ENCODE assay signal across 39 cellular contexts in genomic region chr3:191415566-191415965, GRCh38. TPM values are rescaled to one million over a fixed set of nuclear protein-coding genes. Genes with fewer than 3 reads are reported as not detected.
"Had no signal": no experiment of that assay in that cellular context is flagged by ENCODE, and none has a peak within 500 bp of the region (broad histone marks: within the 10 kb centered on the region; RNA-seq: fewer than 3 reads in every experiment).

No MANE protein-coding gene starts in this region.

- H3K4me3 ChIP-seq: adrenal gland, body of pancreas, cardiac muscle cell, colonic mucosa, esophagus squamous epithelium, gastroesophageal sphincter, heart right ventricle had no signal

- ATAC-seq: activated CD4-positive, alpha-beta T cell treated with anti-CD3 and anti-CD28 coated beads for 36 hours; activated CD8-positive, alpha-beta memory T cell treated with anti-CD3 and anti-CD28 coated beads, Interleukin-2, amount 10 ng/mL, durations not matched to agents 7 days and 5 days; activated CD8-positive, alpha-beta T cell treated with anti-CD3 and anti-CD28 coated beads, Interleukin-2, amount 10 ng/mL, durations not matched to agents 7 days and 5 days; activated naive CD8-positive, alpha-beta T cell treated with anti-CD3 and anti-CD28 coated beads, Interleukin-2, amount 50 U/mL, for 24 hours; body of pancreas; gastroesophageal sphincter; heart right ventricle had no signal

- H3K27me3 ChIP-seq: adrenal gland, body of pancreas, cardiac muscle cell, colonic mucosa, esophagus squamous epithelium, gastroesophageal sphincter, heart right ventricle had no signal

- FAIRE-seq: endometrium, endothelial cell of umbilical vein had no signal

- H3K27ac ChIP-seq: adrenal gland, body of pancreas, cardiac muscle cell, colonic mucosa, epithelial cell of prostate, esophagus squamous epithelium, gastroesophageal sphincter, heart right ventricle had no signal

- H3K4me1 ChIP-seq: body of pancreas, colonic mucosa, esophagus squamous epithelium, gastroesophageal sphincter had no signal

- H3K9me3 ChIP-seq: adrenal gland, colonic mucosa, esophagus squamous epithelium, gastroesophageal sphincter had no signal

- DNase-seq: activated CD4-positive, alpha-beta memory T cell treated with anti-CD3 and anti-CD28 coated beads for 36 hours; activated CD4-positive, alpha-beta T cell treated with anti-CD3 and anti-CD28 coated beads for 36 hours; activated CD4-positive, alpha-beta T cell treated with anti-CD3 and anti-CD28 coated beads, Interleukin-2, amount 10 ng/mL, durations not matched to agents 24 days and 14 days; activated CD4-positive, CD25-positive, alpha-beta regulatory T cell; activated CD4-positive, CD25-positive, alpha-beta regulatory T cell treated with anti-CD3 and anti-CD28 coated beads, Interleukin-2, amount 50 U/mL, for 72 hours; activated CD8-positive, alpha-beta memory T cell treated with anti-CD3 and anti-CD28 coated beads, Interleukin-2, amount 10 ng/mL, durations not matched to agents 7 days and 5 days; activated CD8-positive, alpha-beta memory T cell treated with anti-CD3 and anti-CD28 coated beads, Interleukin-2, amount 50 U/mL, for 4 hours; activated CD8-positive, alpha-beta T cell treated with anti-CD3 and anti-CD28 coated beads, Interleukin-2, amount 10 ng/mL, durations not matched to agents 7 days and 5 days; activated effector memory CD4-positive, alpha-beta T cell treated with anti-CD3 and anti-CD28 coated beads, Interleukin-2, amount 50 U/mL, for 16 hours; activated naive CD4-positive, alpha-beta T cell treated with anti-CD3 and anti-CD28 coated beads for 36 hours; activated naive CD8-positive, alpha-beta T cell treated with anti-CD3 and anti-CD28 coated beads for 36 hours; activated naive CD8-positive, alpha-beta T cell treated with anti-CD3 and anti-CD28 coated beads, Interleukin-2, amount 50 U/mL, for 24 hours; activated T-cell treated with anti-CD3 and anti-CD28 coated beads, Interleukin-2, amount 50 U/mL, for 1 hour; activated T-cell treated with anti-CD3 and anti-CD28 coated beads, Interleukin-2, amount 50 U/mL, for 48 hours; adrenal gland; amygdala; aorta; body of pancreas; central memory CD4-positive, alpha-beta T cell; cerebellar nuclear complex; colonic mucosa; effector CD8-positive, alpha-beta T cell; esophagus squamous epithelium; foreskin melanocyte; heart right ventricle; T1000 had no signal

- H3K36me3 ChIP-seq: adrenal gland, cardiac muscle cell, colonic mucosa, esophagus squamous epithelium, gastroesophageal sphincter, heart right ventricle had no signal

RNA-seq across cellular contexts. Expression of gene PYDC2, which starts 45.4 kb away (rescaled TPM):
- total RNA-seq: activated CD4-positive, alpha-beta memory T cell treated with anti-CD3 and anti-CD28 coated beads for 36 hours; activated CD4-positive, alpha-beta T cell treated with anti-CD3 and anti-CD28 coated beads for 36 hours; activated CD4-positive, alpha-beta T cell treated with anti-CD3 and anti-CD28 coated beads, Interleukin-2, amount 10 ng/mL, durations not matched to agents 24 days and 14 days; activated CD8-positive, alpha-beta memory T cell treated with anti-CD3 and anti-CD28 coated beads for 36 hours; activated CD8-positive, alpha-beta memory T cell treated with anti-CD3 and anti-CD28 coated beads, Interleukin-2, amount 10 ng/mL, durations not matched to agents 7 days and 5 days; activated CD8-positive, alpha-beta T cell treated with anti-CD3 and anti-CD28 coated beads, Interleukin-2, amount 10 ng/mL, durations not matched to agents 7 days and 5 days; activated naive CD4-positive, alpha-beta T cell treated with anti-CD3 and anti-CD28 coated beads for 36 hours; activated naive CD8-positive, alpha-beta T cell treated with anti-CD3 and anti-CD28 coated beads for 36 hours; activated T-helper 1 cell treated with anti-CD3 and anti-CD28 coated beads, Interleukin-12 subunit alpha, Interleukin-12 subunit beta, Interleukin-2, Interleukin-4 antibody, amounts not matched to agents 30 ng/mL and 10 ng/mL and 1 ng/mL, durations not matched to agents 14 hours and 24 hours and 36 hours; activated T-helper 2 cell treated with anti-CD3 and anti-CD28 coated beads, Interferon-gamma antibody, Interleukin-2, Interleukin-4, amounts not matched to agents 10 μg/mL and 5 μg/mL and 100 μg/mL, durations not matched to agents 14 hours and 24 hours and 36 hours; aorta; body of pancreas; cardiac muscle cell; colonic mucosa; dermis microvascular lymphatic vessel endothelial cell; endothelial cell of umbilical vein; esophagus squamous epithelium; fibroblast of lung; fibroblast of villous mesenchyme; gastroesophageal sphincter; glomerular endothelial cell; heart right ventricle had no signal
- polyA plus RNA-seq: adrenal gland, aorta, cardiac muscle cell, endothelial cell of umbilical vein, esophagus, fibroblast of lung, heart right ventricle had no signal
